Comparison of ENCODE assay signal across 7 cellular contexts in the genomic region with DNA sequence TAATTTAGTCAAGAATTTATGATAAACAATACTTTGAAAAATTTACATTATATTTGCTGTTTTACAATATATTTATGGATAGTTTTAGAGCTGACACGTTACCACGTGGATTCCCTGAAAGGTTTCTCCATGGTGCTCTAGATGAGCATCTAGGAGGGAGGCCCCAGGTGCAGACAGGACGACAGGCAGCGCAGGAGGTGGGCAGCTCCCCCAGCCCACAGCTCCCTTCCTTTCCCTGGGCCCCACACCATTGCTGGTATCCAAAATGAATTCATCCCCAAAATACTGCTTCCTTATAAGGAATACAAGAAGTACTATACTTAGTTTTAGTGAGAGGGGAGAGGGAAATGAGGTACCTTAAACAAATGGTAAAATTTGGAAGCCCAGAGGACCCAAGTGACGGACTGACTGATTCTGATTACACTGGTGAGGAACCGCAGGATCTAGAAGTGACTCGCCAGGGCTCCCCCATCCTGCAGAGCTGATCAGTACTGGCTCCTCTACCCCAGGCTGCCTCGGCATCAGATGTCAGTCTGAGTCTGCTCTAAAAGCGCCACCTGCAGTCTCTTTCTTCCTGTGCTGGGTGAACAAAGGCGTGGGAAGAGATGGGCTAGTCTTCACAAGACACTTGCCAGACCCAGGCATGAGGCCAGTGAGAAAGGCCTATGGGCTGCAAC.
DNase-seq lines count a peak whose midpoint lies in the region; ATAC-seq lines count a peak whose summit lies in the region.

No MANE protein-coding gene starts in this region.

- DNase-seq in NCI-H1436 treated with DMSO at 0.1 percent for 48 hours (lab: John Stamatoyannopoulos, UW) = peak; percentile 54
- peak; percentile 34 for DNase-seq in activated CD4-positive, CD25-positive, alpha-beta regulatory T cell treated with anti-CD3 and anti-CD28 coated beads, Interleukin-2, amount 50 U/mL, for 16 hours (ENCODE audit: low read depth, low spot score)
- peak; percentile 42 for DNase-seq in dermis blood vessel endothelial cell
- DNase-seq in AG08395 (ENCODE audit: low spot score) = no peak

- H3K27me3 ChIP-seq in rectal smooth muscle tissue (ENCODE audit: control insufficient read depth, insufficient read depth, low read length) = no peaks in the 10 kb centered on the region

- ATAC-seq in GM18858 (IDR thresholded peaks at IDR 0.05; ENCODE audit: unreplicated experiment) (peak; percentile 92), HG02840 (IDR thresholded peaks at IDR 0.05; ENCODE audit: low FRiP score, unreplicated experiment) (peak; percentile 65)

- peaks cover 26% of the 10 kb centered on the region for H3K36me3 ChIP-seq in rectal smooth muscle tissue (ENCODE audit: control insufficient read depth, insufficient read depth, low read length)

- H3K4me1 ChIP-seq in rectal smooth muscle tissue (ENCODE audit: control insufficient read depth, insufficient read depth, low read length) = peaks cover 15% of the 10 kb centered on the region

- H3K4me3 ChIP-seq in rectal smooth muscle tissue (ENCODE audit: low read length) = no peak overlapping the region

- H3K9ac ChIP-seq in rectal smooth muscle tissue (ENCODE audit: low read length) = no peak overlapping the region

- peak overlapping the region; percentile 84 for H3K27ac ChIP-seq in rectal smooth muscle tissue (ENCODE audit: low read depth, low read length)
